ENCODE assay signal across 8 cellular contexts in the genomic region with DNA sequence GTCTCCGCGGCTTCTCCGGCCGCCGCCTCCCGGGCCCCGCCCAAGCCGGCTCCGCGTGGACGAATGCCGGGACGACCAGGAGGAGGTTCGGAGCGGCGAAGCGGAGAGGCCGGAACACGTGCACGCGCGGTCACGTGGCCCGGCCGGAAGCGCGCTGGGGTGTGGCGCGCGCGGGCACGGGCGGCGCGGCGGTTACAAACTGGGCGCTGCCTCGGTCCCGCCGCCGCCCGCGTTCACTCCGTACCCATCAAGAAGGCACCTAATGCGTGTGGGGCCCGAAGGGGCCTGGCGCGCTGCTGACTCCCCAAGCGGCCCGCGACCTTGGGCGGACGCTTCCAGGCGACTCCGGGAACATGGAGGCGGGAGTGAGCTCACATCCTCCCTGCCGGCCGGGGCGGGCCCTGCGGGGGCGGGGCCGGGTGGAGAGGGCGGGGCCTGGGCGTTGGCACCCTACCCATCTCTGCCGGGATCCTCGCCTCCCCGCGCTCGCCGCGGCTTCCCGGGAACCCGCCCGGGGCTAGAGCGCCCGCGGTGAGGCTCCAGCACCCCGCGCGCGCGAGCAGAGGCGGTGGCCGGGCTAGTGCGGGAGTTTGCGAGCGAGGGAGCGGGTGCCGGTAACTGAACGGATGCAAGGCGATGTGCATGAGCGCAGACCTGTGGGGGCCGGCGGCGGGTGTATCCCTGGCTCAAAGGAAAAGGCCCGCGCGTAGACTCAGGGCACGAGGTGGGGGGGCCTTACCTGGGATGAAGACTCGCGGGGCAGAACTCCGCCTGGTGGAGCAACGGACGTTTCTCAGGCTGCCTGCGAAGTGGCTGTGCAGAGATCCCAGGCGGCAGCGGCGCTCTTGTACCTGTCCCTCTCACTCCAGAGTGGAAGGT. TPM values are rescaled to one million over a fixed set of nuclear protein-coding genes. Genes with fewer than 3 reads are reported as not detected.
A peak's percentile ranks its signal among the peaks of the same experiment; 100 is the strongest.
DNase-seq lines count a peak whose midpoint lies in the region; ATAC-seq and TF ChIP-seq lines count a peak whose summit lies in the region.

TMEM185B (minus strand) TSS at position 367 of the 879 bp plus-strand sequence. CDS start 424 bp downstream, outside the sequence.

- no peaks in the 10 kb centered on the region for H3K27me3 Mint-ChIP-seq in T-helper 17 cell

- ATAC-seq in HG02840 (IDR thresholded peaks at IDR 0.05; ENCODE audit: low FRiP score, unreplicated experiment) = peak; percentile 79
- peak; percentile 96 for ATAC-seq in T-helper 17 cell
- ATAC-seq in right cardiac atrium = peak; percentile 97 to 98

- H3K36me3 Mint-ChIP-seq in T-helper 17 cell (ENCODE audit: low read depth) = no peaks in the 10 kb centered on the region

- peak within 1 kb of the TSS; percentile 80 for H3K27ac Mint-ChIP-seq in T-helper 17 cell

- peak; percentile 80 for TF ChIP-seq POLR2A in GM15510 (IDR thresholded peaks at IDR 0.05; ENCODE audit: borderline replicate concordance, extremely low read depth, insufficient read length)

- H3K4me3 ChIP-seq in right cardiac atrium (ENCODE audit: low read length) = peak within 1 kb of the TSS; percentile 77

- H3K4me3 Mint-ChIP-seq in T-helper 17 cell = peak within 1 kb of the TSS; percentile 87

- H3K27ac ChIP-seq in right cardiac atrium (ENCODE audit: low read length) = peak within 1 kb of the TSS; percentile 85

- DNase-seq in NCI-H1417 treated with DMSO at 0.1 percent for 48 hours (lab: John Stamatoyannopoulos, UW) (peak; percentile 51), T-helper 17 cell (peak; percentile 88 to 90 (median 90)), amygdala (lab: John Stamatoyannopoulos, UW) (peak; percentile 36 to 91 (median 79)), right cardiac atrium (peak; percentile 90 to 97 (median 95)), renal cortical epithelial cell (ENCODE audit: low read depth) (peak; percentile 42), cortex of kidney (lab: John Stamatoyannopoulos, UW) (no peak)

- H3K9me3 ChIP-seq in T-helper 17 cell (ENCODE audit: control insufficient read depth, low read length, poor library complexity, severe bottlenecking) (no peaks in the 10 kb centered on the region), right cardiac atrium (ENCODE audit: control insufficient read depth, low read length) (no peaks in the 10 kb centered on the region)

- H3K27me3 ChIP-seq in right cardiac atrium (ENCODE audit: control insufficient read depth, insufficient read depth) = no peaks in the 10 kb centered on the region

- H3K4me1 Mint-ChIP-seq in T-helper 17 cell = peaks cover 29% of the 10 kb centered on the region

- no peaks in the 10 kb centered on the region for H3K4me1 ChIP-seq in right cardiac atrium (ENCODE audit: control insufficient read depth, insufficient read depth, low read length)

- WGBS in right cardiac atrium = 2% methylated on average over 108 of the region's 108 CpGs

- intact Hi-C loops in right cardiac atrium (cut with DNase I) = loop anchor here in 1 of 4 donors (10.0 kb wide), 1 partner anchor 92 kb away; no protein-coding TSS in a partner anchor

RNA-seq across cellular contexts. Expression of gene TMEM185B, which starts in this region (rescaled TPM):
- total RNA-seq in T-helper 17 cell (10 to 100 TPM; 19.8 to 21.1 TPM), right cardiac atrium (10 to 100 TPM; 19.7 to 27.5 (median 21.7) TPM), renal cortical epithelial cell (39.6 and 54.2 TPM in 2 replicates)
- polyA plus RNA-seq in right cardiac atrium = 13.2 TPM
